Comparison of ENCODE assay signal across 1 cellular context in genomic region chr3:172101107-172101506, GRCh38.
TF ChIP-seq lines count a peak whose summit lies in the region.

No MANE protein-coding gene starts in this region.

TF ChIP-seq in HepG2, 621 proteins besides CTCF, POLR2A, EP300 and RAD21 (continued from another document and continues in another):
- TF ChIP-seq SMARCE1 (IDR thresholded peaks at IDR 0.05; ENCODE audit: borderline replicate concordance) (no peak), HOXA5 (CRISPR knock-in tag; IDR thresholded peaks at IDR 0.05) (no peak), MIXL1 (CRISPR knock-in tag; IDR thresholded peaks at IDR 0.05) (peak; percentile 88; the same call in 1 of the 2 replicates), ZNF30 (CRISPR knock-in tag; IDR thresholded peaks at IDR 0.05) (no peak), ZNF251 (CRISPR knock-in tag; IDR thresholded peaks at IDR 0.05) (no peak), HDAC6 (IDR thresholded peaks at IDR 0.05; ENCODE audit: low read depth, low read length) (no peak), HOXA7 (CRISPR knock-in tag; IDR thresholded peaks at IDR 0.05) (no peak), BCL6 (CRISPR knock-in tag; IDR thresholded peaks at IDR 0.05) (peak; percentile 93), GTF3A (CRISPR knock-in tag; conservative IDR thresholded peaks at IDR 0.05) (no peak), HNRNPLL (IDR thresholded peaks at IDR 0.05; ENCODE audit: low read depth, low read length, poor library complexity, severe bottlenecking) (no peak), PPARG (CRISPR knock-in tag; conservative IDR thresholded peaks at IDR 0.05) (peak; percentile 69), ARNTL (CRISPR knock-in tag; IDR thresholded peaks at IDR 0.05) (no peak; the same call in 1 of the 2 replicates), NFATC3 (CRISPR knock-in tag; IDR thresholded peaks at IDR 0.05) (no peak), TEAD2 (CRISPR knock-in tag; IDR thresholded peaks at IDR 0.05) (no peak), LBX2 (CRISPR knock-in tag; IDR thresholded peaks at IDR 0.05; ENCODE audit: borderline replicate concordance) (no peak), SMARCC2 (IDR thresholded peaks at IDR 0.05) (no peak), SMC3 (IDR thresholded peaks at IDR 0.05; ENCODE audit: low read length) (no peak), ZNF556 (CRISPR knock-in tag; IDR thresholded peaks at IDR 0.05; ENCODE audit: borderline replicate concordance) (no peak), ZNF317 (CRISPR knock-in tag; IDR thresholded peaks at IDR 0.05) (no peak), PITX1 (CRISPR knock-in tag; IDR thresholded peaks at IDR 0.05) (peak; percentile 82), ATM (IDR thresholded peaks at IDR 0.05; ENCODE audit: borderline replicate concordance) (no peak), ZNF558 (CRISPR knock-in tag; IDR thresholded peaks at IDR 0.05; ENCODE audit: borderline replicate concordance) (no peak), THAP11 (CRISPR knock-in tag; IDR thresholded peaks at IDR 0.05) (peak; percentile 49; the same call in 1 of the 2 replicates), CREBL2 (CRISPR knock-in tag; IDR thresholded peaks at IDR 0.05; ENCODE audit: borderline replicate concordance) (no peak), ZNF546 (CRISPR knock-in tag; conservative IDR thresholded peaks at IDR 0.05) (no peak), RFXAP (CRISPR knock-in tag; IDR thresholded peaks at IDR 0.05; ENCODE audit: borderline replicate concordance) (no peak), E2F1 (CRISPR knock-in tag; IDR thresholded peaks at IDR 0.05) (no peak), MIER3 (CRISPR knock-in tag; IDR thresholded peaks at IDR 0.05; ENCODE audit: borderline replicate concordance) (peak; percentile 51; the same call in 1 of the 2 replicates), ZNF549 (CRISPR knock-in tag; IDR thresholded peaks at IDR 0.05) (no peak), TARDBP (CRISPR knock-in tag; IDR thresholded peaks at IDR 0.05) (peak; percentile 52; the same call in 1 of the 2 replicates), ZNF7 (CRISPR knock-in tag; IDR thresholded peaks at IDR 0.05) (no peak), NFRKB (IDR thresholded peaks at IDR 0.05) (no peak), MXD1 (CRISPR knock-in tag; IDR thresholded peaks at IDR 0.05) (no peak), SALL2 (CRISPR knock-in tag; IDR thresholded peaks at IDR 0.05) (no peak), PHF5A (CRISPR knock-in tag; IDR thresholded peaks at IDR 0.05; ENCODE audit: low read depth, unreplicated experiment) (no peak), ZFP41 (CRISPR knock-in tag; IDR thresholded peaks at IDR 0.05; ENCODE audit: borderline replicate concordance) (no peak), U2AF2 (IDR thresholded peaks at IDR 0.05; ENCODE audit: low read depth, low read length) (no peak), ZNF530 (CRISPR knock-in tag; IDR thresholded peaks at IDR 0.05; ENCODE audit: low read depth) (no peak), DMAP1 (CRISPR knock-in tag; IDR thresholded peaks at IDR 0.05) (peak; percentile 47; the same call in 1 of the 2 replicates), ZNF18 (CRISPR knock-in tag; IDR thresholded peaks at IDR 0.05; ENCODE audit: insufficient replicate concordance) (no peak), ZNF329 (CRISPR knock-in tag; IDR thresholded peaks at IDR 0.05; ENCODE audit: low read depth) (no peak), PTBP1 (IDR thresholded peaks at IDR 0.05; ENCODE audit: low read depth, low read length, poor library complexity, severe bottlenecking) (no peak), POGK (CRISPR knock-in tag; conservative IDR thresholded peaks at IDR 0.05) (no peak), ZNF552 (CRISPR knock-in tag; IDR thresholded peaks at IDR 0.05; ENCODE audit: borderline replicate concordance) (no peak), GATAD2A (CRISPR knock-in tag; IDR thresholded peaks at IDR 0.05) (peak; percentile 92), NR2F2 (IDR thresholded peaks at IDR 0.05; ENCODE audit: borderline replicate concordance, low read depth) (peak; percentile 91), ZNF143 (CRISPR knock-in tag; IDR thresholded peaks at IDR 0.05) (no peak), NFYB (CRISPR knock-in tag; IDR thresholded peaks at IDR 0.05) (no peak), POLR2AphosphoS2 (IDR thresholded peaks at IDR 0.05; ENCODE audit: low read depth, low read length) (peak; percentile 78; the same call in 1 of the 2 replicates), EHMT2 (IDR thresholded peaks at IDR 0.05; ENCODE audit: borderline replicate concordance, low read depth, low read length) (no peak), MAF1 (CRISPR knock-in tag; IDR thresholded peaks at IDR 0.05; ENCODE audit: borderline replicate concordance) (no peak), RBM22 (optimal IDR thresholded peaks at IDR 0.05; ENCODE audit: low read length) (peak; percentile 97), NFIC (IDR thresholded peaks at IDR 0.05; ENCODE audit: low read length) (peak; percentile 90), LRRFIP1 (CRISPR knock-in tag; conservative IDR thresholded peaks at IDR 0.05) (no peak), FOXP1 (IDR thresholded peaks at IDR 0.05) (no peak), FOXP1 (CRISPR knock-in tag; IDR thresholded peaks at IDR 0.05) (peak; percentile 81), PAX8 (CRISPR knock-in tag; IDR thresholded peaks at IDR 0.05; ENCODE audit: borderline replicate concordance) (no peak), KLF13 (CRISPR knock-in tag; IDR thresholded peaks at IDR 0.05) (no peak), ZIK1 (CRISPR knock-in tag; IDR thresholded peaks at IDR 0.05; ENCODE audit: borderline replicate concordance, low read depth) (no peak), ZNF101 (CRISPR knock-in tag; IDR thresholded peaks at IDR 0.05; ENCODE audit: borderline replicate concordance, low read depth) (no peak), HMG20A (CRISPR knock-in tag; IDR thresholded peaks at IDR 0.05; ENCODE audit: borderline replicate concordance) (peak; percentile 93)
- TF ChIP-seq, protein P1, sequence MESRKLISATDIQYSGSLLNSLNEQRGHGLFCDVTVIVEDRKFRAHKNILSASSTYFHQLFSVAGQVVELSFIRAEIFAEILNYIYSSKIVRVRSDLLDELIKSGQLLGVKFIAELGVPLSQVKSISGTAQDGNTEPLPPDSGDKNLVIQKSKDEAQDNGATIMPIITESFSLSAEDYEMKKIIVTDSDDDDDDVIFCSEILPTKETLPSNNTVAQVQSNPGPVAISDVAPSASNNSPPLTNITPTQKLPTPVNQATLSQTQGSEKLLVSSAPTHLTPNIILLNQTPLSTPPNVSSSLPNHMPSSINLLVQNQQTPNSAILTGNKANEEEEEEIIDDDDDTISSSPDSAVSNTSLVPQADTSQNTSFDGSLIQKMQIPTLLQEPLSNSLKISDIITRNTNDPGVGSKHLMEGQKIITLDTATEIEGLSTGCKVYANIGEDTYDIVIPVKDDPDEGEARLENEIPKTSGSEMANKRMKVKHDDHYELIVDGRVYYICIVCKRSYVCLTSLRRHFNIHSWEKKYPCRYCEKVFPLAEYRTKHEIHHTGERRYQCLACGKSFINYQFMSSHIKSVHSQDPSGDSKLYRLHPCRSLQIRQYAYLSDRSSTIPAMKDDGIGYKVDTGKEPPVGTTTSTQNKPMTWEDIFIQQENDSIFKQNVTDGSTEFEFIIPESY (CRISPR knock-in tag; IDR thresholded peaks at IDR 0.05) = no peak
- TF ChIP-seq, protein P2, sequence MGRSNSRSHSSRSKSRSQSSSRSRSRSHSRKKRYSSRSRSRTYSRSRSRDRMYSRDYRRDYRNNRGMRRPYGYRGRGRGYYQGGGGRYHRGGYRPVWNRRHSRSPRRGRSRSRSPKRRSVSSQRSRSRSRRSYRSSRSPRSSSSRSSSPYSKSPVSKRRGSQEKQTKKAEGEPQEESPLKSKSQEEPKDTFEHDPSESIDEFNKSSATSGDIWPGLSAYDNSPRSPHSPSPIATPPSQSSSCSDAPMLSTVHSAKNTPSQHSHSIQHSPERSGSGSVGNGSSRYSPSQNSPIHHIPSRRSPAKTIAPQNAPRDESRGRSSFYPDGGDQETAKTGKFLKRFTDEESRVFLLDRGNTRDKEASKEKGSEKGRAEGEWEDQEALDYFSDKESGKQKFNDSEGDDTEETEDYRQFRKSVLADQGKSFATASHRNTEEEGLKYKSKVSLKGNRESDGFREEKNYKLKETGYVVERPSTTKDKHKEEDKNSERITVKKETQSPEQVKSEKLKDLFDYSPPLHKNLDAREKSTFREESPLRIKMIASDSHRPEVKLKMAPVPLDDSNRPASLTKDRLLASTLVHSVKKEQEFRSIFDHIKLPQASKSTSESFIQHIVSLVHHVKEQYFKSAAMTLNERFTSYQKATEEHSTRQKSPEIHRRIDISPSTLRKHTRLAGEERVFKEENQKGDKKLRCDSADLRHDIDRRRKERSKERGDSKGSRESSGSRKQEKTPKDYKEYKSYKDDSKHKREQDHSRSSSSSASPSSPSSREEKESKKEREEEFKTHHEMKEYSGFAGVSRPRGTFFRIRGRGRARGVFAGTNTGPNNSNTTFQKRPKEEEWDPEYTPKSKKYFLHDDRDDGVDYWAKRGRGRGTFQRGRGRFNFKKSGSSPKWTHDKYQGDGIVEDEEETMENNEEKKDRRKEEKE (IDR thresholded peaks at IDR 0.05) = no peak
- TF ChIP-seq, protein P3, sequence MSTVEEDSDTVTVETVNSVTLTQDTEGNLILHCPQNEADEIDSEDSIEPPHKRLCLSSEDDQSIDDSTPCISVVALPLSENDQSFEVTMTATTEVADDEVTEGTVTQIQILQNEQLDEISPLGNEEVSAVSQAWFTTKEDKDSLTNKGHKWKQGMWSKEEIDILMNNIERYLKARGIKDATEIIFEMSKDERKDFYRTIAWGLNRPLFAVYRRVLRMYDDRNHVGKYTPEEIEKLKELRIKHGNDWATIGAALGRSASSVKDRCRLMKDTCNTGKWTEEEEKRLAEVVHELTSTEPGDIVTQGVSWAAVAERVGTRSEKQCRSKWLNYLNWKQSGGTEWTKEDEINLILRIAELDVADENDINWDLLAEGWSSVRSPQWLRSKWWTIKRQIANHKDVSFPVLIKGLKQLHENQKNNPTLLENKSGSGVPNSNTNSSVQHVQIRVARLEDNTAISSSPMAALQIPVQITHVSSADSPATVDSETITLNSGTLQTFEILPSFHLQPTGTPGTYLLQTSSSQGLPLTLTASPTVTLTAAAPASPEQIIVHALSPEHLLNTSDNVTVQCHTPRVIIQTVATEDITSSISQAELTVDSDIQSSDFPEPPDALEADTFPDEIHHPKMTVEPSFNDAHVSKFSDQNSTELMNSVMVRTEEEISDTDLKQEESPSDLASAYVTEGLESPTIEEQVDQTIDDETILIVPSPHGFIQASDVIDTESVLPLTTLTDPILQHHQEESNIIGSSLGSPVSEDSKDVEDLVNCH (CRISPR knock-in tag; IDR thresholded peaks at IDR 0.05) = no peak
